Comparison of ENCODE assay signal across 11 cellular contexts in genomic region chr7:12062062-12062461, GRCh38.
DNase-seq lines count a peak whose midpoint lies in the region; ATAC-seq and TF ChIP-seq lines count a peak whose summit lies in the region.
"Had no signal": no experiment of that assay in that cellular context is flagged by ENCODE, and none has a peak within 500 bp of the region (broad histone marks: within the 10 kb centered on the region; RNA-seq: fewer than 3 reads in every experiment).

No MANE protein-coding gene starts in this region.

- H3K27ac ChIP-seq in Panc1 (ENCODE audit: low read length): no peak overlapping the region
- H3K27ac ChIP-seq: breast epithelium had no signal

- H3K4me1 ChIP-seq in Panc1 (ENCODE audit: control insufficient read depth, insufficient read depth, low read length): peaks cover 10% of the 10 kb centered on the region
- H3K4me1 ChIP-seq: breast epithelium had no signal

- no peak overlapping the region for H3K4me3 ChIP-seq in Panc1 (ENCODE audit: low read depth in 2 of 2, low read length in 2 of 2)
- no peak overlapping the region for H3K4me3 ChIP-seq in foreskin fibroblast (ENCODE audit: low read depth in 1 of 2, low read length in 2 of 2)
- H3K4me3 ChIP-seq: breast epithelium had no signal

- intact Hi-C loops in Panc1 (cut with micrococcal nuclease; ENCODE audit: unreplicated experiment) (loop anchor here (10.0 kb wide), 2 partner anchors 227 to 323 kb away; partner anchors contain the start of gene THSD7A), sciatic nerve (cut with DNase I) (no loop called here)

- peaks cover 24% of the 10 kb centered on the region for H3K9me3 ChIP-seq in Panc1 (ENCODE audit: control insufficient read depth, insufficient read depth, low read depth, low read length)

- no peaks in the 10 kb centered on the region for H3K36me3 ChIP-seq in Panc1 (ENCODE audit: control insufficient read depth, insufficient read depth, low read length)
- H3K36me3 ChIP-seq: breast epithelium had no signal

- peak; percentile 13 for DNase-seq in CD1c-positive myeloid dendritic cell (ENCODE audit: extremely low spot score)
- no peak for DNase-seq in Panc1 (ENCODE audit: low read depth, low spot score)
- DNase-seq in foreskin fibroblast: no peak
- DNase-seq in sciatic nerve (ENCODE audit: low spot score): no peak
- DNase-seq: activated CD8-positive, alpha-beta memory T cell treated with anti-CD3 and anti-CD28 coated beads, Interleukin-2, amount 50 U/mL, for 4 hours; NCI-H1930 had no signal

- in situ Hi-C loops in Panc1 (cut with HindIII; ENCODE audit: low pct_unique_long_range_greater_than_20kb, low sequenced_read_pairs): no loop called here

- no TSS peak for BruUV-seq in Panc1 (replicated peaks; lab: Mats Ljungman, UMichigan)

- TF ChIP-seq CTCF in Panc1 (IDR thresholded peaks at IDR 0.05) (peak; percentile 29; the same call in 1 of the 2 replicates), foreskin fibroblast (IDR thresholded peaks at IDR 0.05; ENCODE audit: low read depth, low read length) (peak; percentile 28)

- CTCF ChIA-PET in Panc1 (lab: Charles Lee): no interaction called here

- ATAC-seq in GM19351 (IDR thresholded peaks at IDR 0.05; ENCODE audit: unreplicated experiment): peak; percentile 69
- ATAC-seq in Panc1: no peak
- no peak for ATAC-seq in HG02571 (IDR thresholded peaks at IDR 0.05; ENCODE audit: unreplicated experiment)
- no peak for ATAC-seq in HG02610 (IDR thresholded peaks at IDR 0.05; ENCODE audit: unreplicated experiment)
- ATAC-seq in sciatic nerve: no peak
- no peak for ATAC-seq in HG02759 (IDR thresholded peaks at IDR 0.05; ENCODE audit: unreplicated experiment)

- H3K27me3 ChIP-seq in Panc1 (ENCODE audit: control insufficient read depth, insufficient read depth, low read length): no peaks in the 10 kb centered on the region
- H3K27me3 ChIP-seq: breast epithelium had no signal

- POLR2A ChIA-PET in Panc1 (lab: Charles Lee): no interaction called here
